ENCODE assay signal across 8 cellular contexts in the genomic region with DNA sequence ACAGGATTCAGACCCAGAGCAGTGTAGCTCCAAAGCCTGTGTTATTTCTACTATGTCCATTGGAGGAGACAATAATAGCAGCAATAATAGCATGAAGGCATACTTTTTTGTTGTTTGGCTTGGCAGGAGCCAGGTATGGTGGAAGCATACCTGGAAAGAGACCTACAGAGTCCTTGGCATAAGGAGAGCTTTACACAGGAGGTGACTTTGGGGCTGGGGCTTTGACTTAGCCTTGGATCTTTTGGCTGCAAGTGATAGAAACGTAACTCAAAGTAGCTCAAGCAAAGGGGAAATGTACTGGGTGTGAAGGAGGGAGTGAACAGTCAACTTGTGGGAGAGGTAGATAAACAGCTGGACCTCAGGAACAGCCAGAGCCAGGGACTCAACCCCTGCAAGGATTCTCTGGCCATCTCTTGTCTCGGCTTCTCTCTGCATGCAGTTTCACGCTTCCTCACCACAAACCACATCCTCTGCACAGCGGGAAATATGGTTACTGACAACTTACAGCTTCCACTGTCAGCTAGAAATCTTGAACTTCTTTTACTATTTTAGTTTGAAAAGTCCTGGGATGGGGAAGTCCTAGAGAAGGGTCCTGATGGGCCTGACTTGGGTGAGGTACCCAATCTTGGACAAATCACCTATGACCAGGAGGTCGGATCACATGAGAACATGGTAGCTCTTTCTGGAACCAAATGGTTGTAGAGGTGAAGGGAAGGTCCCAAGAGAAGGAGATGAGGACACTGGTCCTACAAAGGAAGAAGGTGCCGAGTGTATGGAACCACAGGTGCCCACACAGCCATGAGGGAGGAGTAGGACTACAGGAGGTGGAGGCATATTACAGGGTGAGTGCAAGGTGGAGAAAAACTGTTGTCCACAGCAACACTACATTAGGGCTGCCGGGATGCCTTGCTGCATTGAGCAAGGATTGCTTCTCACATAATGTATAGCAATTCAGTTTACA. TPM values are rescaled to one million over a fixed set of nuclear protein-coding genes. Genes with fewer than 3 reads are reported as not detected.
DNase-seq lines count a peak whose midpoint lies in the region; ATAC-seq and TF ChIP-seq lines count a peak whose summit lies in the region.

No MANE protein-coding gene starts in this region.

- no peak overlapping the region for H3K27ac ChIP-seq in WERI-Rb-1

- no peaks in the 10 kb centered on the region for H3K36me3 Mint-ChIP-seq in activated naive CD4-positive, alpha-beta T cell treated with anti-CD3 and anti-CD28 coated beads for 36 hours (ENCODE audit: low read depth)

- no peaks in the 10 kb centered on the region for H3K27me3 ChIP-seq in WERI-Rb-1 (ENCODE audit: insufficient read depth, low read depth, severe bottlenecking)

- CTCF ChIA-PET in activated naive CD4-positive, alpha-beta T cell treated with anti-CD3 and anti-CD28 coated beads for 36 hours (lab: Charles Lee) = interaction anchor here (1.0 to 3.4 kb wide), 5 partner anchors 46 to 85 kb away, joined by 3 to 12 read pairs (median 4); partner anchors contain the start of gene TGFBR1

- H3K27me3 Mint-ChIP-seq in activated naive CD4-positive, alpha-beta T cell treated with anti-CD3 and anti-CD28 coated beads for 36 hours (ENCODE audit: low read depth) = peaks cover 2% of the 10 kb centered on the region

- H3K4me3 ChIP-seq in WERI-Rb-1 (ENCODE audit: low read depth, low read length) = no peak overlapping the region

- peaks cover 58% of the 10 kb centered on the region for H3K4me1 Mint-ChIP-seq in activated naive CD4-positive, alpha-beta T cell treated with anti-CD3 and anti-CD28 coated beads for 36 hours (ENCODE audit: low read depth)

- ATAC-seq in GM18519 (IDR thresholded peaks at IDR 0.05; ENCODE audit: low FRiP score, unreplicated experiment) = peak; percentile 61
- peak; percentile 84 for ATAC-seq in HG02943 (IDR thresholded peaks at IDR 0.05; ENCODE audit: low read depth, unreplicated experiment)
- ATAC-seq in left colon = peak; percentile 35

- peak; percentile 55 for DNase-seq in RPMI8226
- DNase-seq in activated naive CD4-positive, alpha-beta T cell treated with anti-CD3 and anti-CD28 coated beads for 36 hours = peak; percentile 95
- DNase-seq in left colon = peak; percentile 41 to 52
- DNase-seq in stimulated activated CD8-positive, alpha-beta memory T cell treated with anti-CD3 and anti-CD28 coated beads, Interleukin-4, amount 100 ng/mL, for 1 hour (ENCODE audit: low read depth in 2 of 2, low spot score in 1 of 2) = peak; percentile 46 to 54
- no peak for DNase-seq in NCI-H446 (lab: John Stamatoyannopoulos, UW)
- no peak for DNase-seq in WERI-Rb-1

- H3K36me3 ChIP-seq in WERI-Rb-1 = no peaks in the 10 kb centered on the region

- H3K9me3 ChIP-seq in WERI-Rb-1 (ENCODE audit: severe bottlenecking) = no peaks in the 10 kb centered on the region

- no peaks in the 10 kb centered on the region for H3K9me3 Mint-ChIP-seq in activated naive CD4-positive, alpha-beta T cell treated with anti-CD3 and anti-CD28 coated beads for 36 hours

- H3K4me3 Mint-ChIP-seq in activated naive CD4-positive, alpha-beta T cell treated with anti-CD3 and anti-CD28 coated beads for 36 hours = peak overlapping the region; percentile 53

- TF ChIP-seq CTCF in WERI-Rb-1 (IDR thresholded peaks at IDR 0.05; ENCODE audit: low read depth, low read length) = no peak

- intact Hi-C loops in activated naive CD4-positive, alpha-beta T cell treated with anti-CD3 and anti-CD28 coated beads for 36 hours (cut with micrococcal nuclease) = loop anchor here (1.0 to 2.0 kb wide), 11 partner anchors 11 to 1027 kb away; no protein-coding TSS in a partner anchor
- intact Hi-C loops in left colon (cut with DNase I, micrococcal nuclease) = no loop called here

- H3K27ac Mint-ChIP-seq in activated naive CD4-positive, alpha-beta T cell treated with anti-CD3 and anti-CD28 coated beads for 36 hours = peak overlapping the region; percentile 73

RNA-seq across cellular contexts. Expression of gene TGFBR1, which starts 47.0 kb away (rescaled TPM):
- 10 to 100 TPM; 13.7 to 16.9 TPM for total RNA-seq in activated naive CD4-positive, alpha-beta T cell treated with anti-CD3 and anti-CD28 coated beads for 36 hours
- total RNA-seq in left colon = 10 to 100 TPM; 25.3 to 36.9 TPM

Comparison
In these comparisons a context has a peak if more than half of its experiments do, and no peak if none do; other contexts are left out.
1. DNase-seq: peak in RPMI8226 (single experiment), activated naive CD4-positive, alpha-beta T cell treated with anti-CD3 and anti-CD28 coated beads for 36 hours (single experiment), left colon (2 of 2) and stimulated activated CD8-positive, alpha-beta memory T cell treated with anti-CD3 and anti-CD28 coated beads, Interleukin-4, amount 100 ng/mL, for 1 hour (2 of 2); none in NCI-H446 (0 of 2) and WERI-Rb-1 (single experiment).
2. Peak in every context shown above with its lines, with median percentiles within 50 percentile points of each other: ATAC-seq.